Comparison of ENCODE assay signal across 10 cellular contexts in genomic region chr1:91529856-91530255, GRCh38. TPM values are rescaled to one million over a fixed set of nuclear protein-coding genes. Genes with fewer than 3 reads are reported as not detected.
DNase-seq lines count a peak whose midpoint lies in the region; ATAC-seq and TF ChIP-seq lines count a peak whose summit lies in the region.
"Had no signal": no experiment of that assay in that cellular context is flagged by ENCODE, and none has a peak within 500 bp of the region (broad histone marks: within the 10 kb centered on the region; RNA-seq: fewer than 3 reads in every experiment).

No MANE protein-coding gene starts in this region.

- no peak overlapping the region for H2AFZ ChIP-seq in OCI-LY1 (ENCODE audit: low read length)

- 60 to 76% methylated on average over 3 of the region's 3 CpGs for WGBS in heart right ventricle, 2 donors
- 14 to 36% methylated on average over 3 of the region's 3 CpGs for WGBS in esophagus squamous epithelium, 2 donors

- H3K27ac ChIP-seq in heart right ventricle: no peak overlapping the region
- H3K27ac ChIP-seq in OCI-LY1 (ENCODE audit: low read depth, low read length, poor library complexity, severe bottlenecking): no peak overlapping the region
- no peak overlapping the region for H3K27ac ChIP-seq in esophagus squamous epithelium
- H3K27ac ChIP-seq in WERI-Rb-1: no peak overlapping the region
- H3K27ac ChIP-seq: Peyer's patch had no signal

- H3K4me3 ChIP-seq in heart right ventricle (no peak overlapping the region), OCI-LY1 (ENCODE audit: low read depth, low read length, poor library complexity, severe bottlenecking) (no peak overlapping the region), esophagus squamous epithelium (no peak overlapping the region), WERI-Rb-1 (ENCODE audit: low read depth, low read length) (no peak overlapping the region)
- H3K4me3 ChIP-seq: lung, Peyer's patch had no signal

- peak in 7 of 9 donors; percentile 19 to 58 (median 32) for TF ChIP-seq CTCF in heart right ventricle (IDR thresholded peaks at IDR 0.05)
- TF ChIP-seq CTCF in OCI-LY1 (IDR thresholded peaks at IDR 0.05; ENCODE audit: low read length): peak; percentile 25; the same call in 1 of the 2 replicates
- peak in 5 of 6 experiments; percentile 16 to 69 (median 23) for TF ChIP-seq CTCF in esophagus squamous epithelium (IDR thresholded peaks at IDR 0.05)
- no peak for TF ChIP-seq CTCF in WERI-Rb-1 (IDR thresholded peaks at IDR 0.05; ENCODE audit: low read depth, low read length)

- intact Hi-C loops in heart right ventricle (cut with DNase I) (loop anchor here in 3 of 10 donors (10.0 kb wide), 2 partner anchors 165 to 255 kb away; no protein-coding TSS in a partner anchor), cardiac septum (cut with DNase I) (no loop called here), esophagus squamous epithelium (cut with DNase I) (no loop called here)

- no peaks in the 10 kb centered on the region for H3K9me2 ChIP-seq in OCI-LY1 (ENCODE audit: low read depth, low read length)

- no peak for DNase-seq in heart right ventricle
- no peak for DNase-seq in cardiac septum (ENCODE audit: low spot score)
- no peak for DNase-seq in esophagus squamous epithelium (lab: John Stamatoyannopoulos, UW)
- no peak for DNase-seq in D341Med (ENCODE audit: low spot score)
- DNase-seq in WERI-Rb-1: no peak
- no peak for DNase-seq in activated CD8-positive, alpha-beta memory T cell treated with anti-CD3 and anti-CD28 coated beads, Interleukin-2, amount 50 U/mL, for 48 hours
- DNase-seq: Peyer's patch had no signal

- no peak overlapping the region for H3K4me2 ChIP-seq in OCI-LY1 (ENCODE audit: low read length)

- H3K36me3 ChIP-seq in heart right ventricle: no peaks in the 10 kb centered on the region
- H3K36me3 ChIP-seq in OCI-LY1 (ENCODE audit: insufficient read depth, low read length): 0 out of 2 replicates have a peak, but pooled peaks cover 4% of the 10 kb centered on the region
- no peaks in the 10 kb centered on the region for H3K36me3 ChIP-seq in esophagus squamous epithelium
- no peaks in the 10 kb centered on the region for H3K36me3 ChIP-seq in WERI-Rb-1
- H3K36me3 ChIP-seq: Peyer's patch had no signal

- H4K20me1 ChIP-seq in OCI-LY1 (ENCODE audit: insufficient read depth, low read length): no peaks in the 10 kb centered on the region

- ATAC-seq in heart right ventricle (peak in 1 of 8 donors; percentile 50), HG03432 (IDR thresholded peaks at IDR 0.05; ENCODE audit: unreplicated experiment) (no peak)

- H3K4me1 ChIP-seq in heart right ventricle: peaks cover 0 to 5% (median 0%) of the 10 kb centered on the region in 9 donors
- H3K4me1 ChIP-seq in OCI-LY1 (ENCODE audit: insufficient read depth, low read length, severe bottlenecking): no peaks in the 10 kb centered on the region
- peaks cover 0 to 14% (median 0%) of the 10 kb centered on the region in 3 donors for H3K4me1 ChIP-seq in esophagus squamous epithelium
- H3K4me1 ChIP-seq: Peyer's patch had no signal

- H3F3A ChIP-seq in OCI-LY1 (ENCODE audit: insufficient read depth, low read length): no peaks in the 10 kb centered on the region

- no peak for TF ChIP-seq POLR2A in esophagus squamous epithelium (IDR thresholded peaks at IDR 0.05)

- H3K9me3 ChIP-seq in heart right ventricle: no peaks in the 10 kb centered on the region
- H3K9me3 ChIP-seq in OCI-LY1 (ENCODE audit: low read length): no peaks in the 10 kb centered on the region
- no peaks in the 10 kb centered on the region for H3K9me3 ChIP-seq in esophagus squamous epithelium
- H3K9me3 ChIP-seq in WERI-Rb-1 (ENCODE audit: severe bottlenecking): no peaks in the 10 kb centered on the region
- H3K9me3 ChIP-seq: Peyer's patch had no signal

- H3K9ac ChIP-seq in OCI-LY1 (ENCODE audit: low read length): no peak overlapping the region

- H3K27me3 ChIP-seq in heart right ventricle: no peaks in the 10 kb centered on the region
- H3K27me3 ChIP-seq in OCI-LY1 (ENCODE audit: insufficient read depth, low read length): no peaks in the 10 kb centered on the region
- H3K27me3 ChIP-seq in esophagus squamous epithelium: no peaks in the 10 kb centered on the region
- H3K27me3 ChIP-seq in WERI-Rb-1 (ENCODE audit: insufficient read depth, low read depth, severe bottlenecking): no peaks in the 10 kb centered on the region
- H3K27me3 ChIP-seq: Peyer's patch had no signal

- H3K79me2 ChIP-seq in OCI-LY1 (ENCODE audit: insufficient read depth, low read length): no peaks in the 10 kb centered on the region

RNA-seq across cellular contexts. Expression of gene CDC7, which starts 29.2 kb away (rescaled TPM):
- total RNA-seq in heart right ventricle: 1 to 10 TPM in 4 of 10 donors, under 1 TPM in 6; 0.26 to 4.0 (median 0.73) TPM
- 1 to 10 TPM in 1 of 2 donors, under 1 TPM in 1; 0.84 to 1.3 TPM for polyA plus RNA-seq in heart right ventricle
- 1.6 TPM for total RNA-seq in cardiac septum
- total RNA-seq in esophagus squamous epithelium: 1 to 10 TPM; 2.0 to 6.8 (median 4.1) TPM
